1 cellular context compared by ENCODE assay signal in genomic region chr7:1124816-1125602, GRCh38.
TF ChIP-seq lines count a peak whose summit lies in the region.

No MANE protein-coding gene starts in this region.

TF ChIP-seq in K562, 482 proteins besides CTCF, POLR2A, EP300 and RAD21:
- TF ChIP-seq BCLAF1 (IDR thresholded peaks at IDR 0.05; ENCODE audit: borderline replicate concordance in 1 of 2, control insufficient read depth in 1 of 2, low read depth in 2 of 2, low read length in 1 of 2) = no peak
- no peak for TF ChIP-seq TCF7L2 (IDR thresholded peaks at IDR 0.05; ENCODE audit: low read depth, low read length)
- no peak for TF ChIP-seq HNRNPL (IDR thresholded peaks at IDR 0.05; ENCODE audit: low read depth, low read length)
- TF ChIP-seq NFE2L1 (tag; IDR thresholded peaks at IDR 0.05; ENCODE audit: borderline replicate concordance, low read depth) = no peak
- no peak for TF ChIP-seq ATF1 (CRISPR knock-in tag; IDR thresholded peaks at IDR 0.05)
- TF ChIP-seq ATF1 (tag; IDR thresholded peaks at IDR 0.05) = no peak
- 0 out of 2 replicates have a peak, but pooled peaks have one; percentile 9 for TF ChIP-seq PHF8 (IDR thresholded peaks at IDR 0.05; ENCODE audit: borderline replicate concordance, low read length)
- TF ChIP-seq ZNF830 (CRISPR knock-in tag; IDR thresholded peaks at IDR 0.05) = no peak
